ENCODE assay signal across 11 cellular contexts in genomic region chr1:150763631-150764223, GRCh38.
DNase-seq lines count a peak whose midpoint lies in the region; ATAC-seq and TF ChIP-seq lines count a peak whose summit lies in the region.
"Had no signal": no experiment of that assay in that cellular context is flagged by ENCODE, and none has a peak within 500 bp of the region (broad histone marks: within the 10 kb centered on the region; RNA-seq: fewer than 3 reads in every experiment).

No MANE protein-coding gene starts in this region.

- H3K9me3 ChIP-seq in neutrophil: no peaks in the 10 kb centered on the region

- no peak for TF ChIP-seq CTCF in neutrophil (IDR thresholded peaks at IDR 0.05)

- no peak for ATAC-seq in activated naive CD8-positive, alpha-beta T cell treated with anti-CD3 and anti-CD28 coated beads, Interleukin-2, amount 50 U/mL, for 24 hours
- ATAC-seq in GM18505 (IDR thresholded peaks at IDR 0.05; ENCODE audit: unreplicated experiment): no peak

- peak overlapping the region; percentile 2 for H3K27ac Mint-ChIP-seq in T-helper 1 cell treated with Interleukin-12 subunit alpha and Interleukin-12 subunit beta and Interleukin-4 antibody, amounts not matched to agents 30 μg/mL and 1 μg/mL, for 36 hours
- H3K27ac Mint-ChIP-seq in activated naive CD8-positive, alpha-beta T cell treated with anti-CD3 and anti-CD28 coated beads, Interleukin-2, amount 50 U/mL, for 24 hours: no peak overlapping the region

- no peaks in the 10 kb centered on the region for H3K27me3 ChIP-seq in neutrophil

- TF ChIP-seq POLR2A in GM18505 (IDR thresholded peaks at IDR 0.05; ENCODE audit: borderline replicate concordance, extremely low read depth, insufficient read depth, insufficient read length): no peak

- DNase-seq in T-helper 1 cell (no peak), NAMALWA (ENCODE audit: low spot score) (peak; percentile 30), HK-2 (ENCODE audit: unreplicated experiment) (no peak)
- no peak for DNase-seq in activated naive CD8-positive, alpha-beta T cell treated with anti-CD3 and anti-CD28 coated beads, Interleukin-2, amount 50 U/mL, for 24 hours
- DNase-seq in NK-92 treated with Interleukin-12 subunit alpha and Interleukin-12 subunit beta, amount 100 ng/mL, for 24 hours (lab: John Stamatoyannopoulos, UW): no peak
- DNase-seq: NCI-H1694 treated with DMSO at 0.1 percent for 48 hours, nucleus accumbens had no signal

- no peaks in the 10 kb centered on the region for H3K9me3 Mint-ChIP-seq in T-helper 1 cell treated with Interleukin-12 subunit alpha and Interleukin-12 subunit beta and Interleukin-4 antibody, amounts not matched to agents 30 μg/mL and 1 μg/mL, for 36 hours
- H3K9me3 Mint-ChIP-seq in activated naive CD8-positive, alpha-beta T cell treated with anti-CD3 and anti-CD28 coated beads, Interleukin-2, amount 50 U/mL, for 24 hours: no peaks in the 10 kb centered on the region

- peaks cover 36% of the 10 kb centered on the region for H3K36me3 Mint-ChIP-seq in T-helper 1 cell treated with Interleukin-12 subunit alpha and Interleukin-12 subunit beta and Interleukin-4 antibody, amounts not matched to agents 30 μg/mL and 1 μg/mL, for 36 hours (ENCODE audit: low read depth)
- H3K36me3 Mint-ChIP-seq in activated naive CD8-positive, alpha-beta T cell treated with anti-CD3 and anti-CD28 coated beads, Interleukin-2, amount 50 U/mL, for 24 hours (ENCODE audit: low read depth): peaks cover 20% of the 10 kb centered on the region

- peak overlapping the region; percentile 88 for H3K27ac ChIP-seq in neutrophil

- H3K36me3 ChIP-seq in neutrophil: peaks cover 26% of the 10 kb centered on the region

- H3K4me3 Mint-ChIP-seq in T-helper 1 cell treated with Interleukin-12 subunit alpha and Interleukin-12 subunit beta and Interleukin-4 antibody, amounts not matched to agents 30 μg/mL and 1 μg/mL, for 36 hours: peak overlapping the region; percentile 45
- peak overlapping the region; percentile 49 for H3K4me3 Mint-ChIP-seq in activated naive CD8-positive, alpha-beta T cell treated with anti-CD3 and anti-CD28 coated beads, Interleukin-2, amount 50 U/mL, for 24 hours

- H3K4me1 Mint-ChIP-seq in T-helper 1 cell treated with Interleukin-12 subunit alpha and Interleukin-12 subunit beta and Interleukin-4 antibody, amounts not matched to agents 30 μg/mL and 1 μg/mL, for 36 hours (ENCODE audit: low read depth): peaks cover 33% of the 10 kb centered on the region
- H3K4me1 Mint-ChIP-seq in activated naive CD8-positive, alpha-beta T cell treated with anti-CD3 and anti-CD28 coated beads, Interleukin-2, amount 50 U/mL, for 24 hours: peaks cover 48% of the 10 kb centered on the region

- H3K4me3 ChIP-seq in neutrophil (ENCODE audit: low read depth in 1 of 2, low read length in 1 of 2): peak overlapping the region; percentile 70 to 78
- H3K4me3 ChIP-seq: A549 had no signal

- peaks cover 53 to 79% of the 10 kb centered on the region in 2 experiments for H3K4me1 ChIP-seq in neutrophil (ENCODE audit: control insufficient read depth in 1 of 2, insufficient read depth in 1 of 2, low read depth in 1 of 2, low read length in 1 of 2)

- no peaks in the 10 kb centered on the region for H3K27me3 Mint-ChIP-seq in T-helper 1 cell treated with Interleukin-12 subunit alpha and Interleukin-12 subunit beta and Interleukin-4 antibody, amounts not matched to agents 30 μg/mL and 1 μg/mL, for 36 hours (ENCODE audit: low read depth)
- H3K27me3 Mint-ChIP-seq in activated naive CD8-positive, alpha-beta T cell treated with anti-CD3 and anti-CD28 coated beads, Interleukin-2, amount 50 U/mL, for 24 hours: no peaks in the 10 kb centered on the region
